Comparison of ENCODE assay signal across 2 cellular contexts in genomic region chr12:111453071-111453989, GRCh38.
TF ChIP-seq lines count a peak whose summit lies in the region.

No MANE protein-coding gene starts in this region.

TF ChIP-seq in WTC11, 78 proteins besides CTCF, POLR2A, EP300 and RAD21 (continued from another document):
- no peak for TF ChIP-seq HMGA2 (CRISPR knock-in tag; IDR thresholded peaks at IDR 0.05)

TF ChIP-seq in endothelial cell of umbilical vein, 7 proteins besides CTCF, POLR2A, EP300 and RAD21:
- TF ChIP-seq MAX (IDR thresholded peaks at IDR 0.05; ENCODE audit: insufficient read depth, insufficient read length) (no peak), POLR2AphosphoS5 (IDR thresholded peaks at IDR 0.05; ENCODE audit: insufficient read depth, low read depth, low read length) (peak; percentile 55), FOS (IDR thresholded peaks at IDR 0.05; ENCODE audit: borderline replicate concordance, insufficient read depth, low read length) (no peak), GATA2 (IDR thresholded peaks at IDR 0.05; ENCODE audit: insufficient read depth, insufficient read length, low read depth, low read length) (no peak), EZH2 (IDR thresholded peaks at IDR 0.05; ENCODE audit: borderline replicate concordance, low read depth, low read length, severe bottlenecking) (no peak)
